19 cellular contexts compared by ENCODE assay signal in genomic region chr10:48740023-48740707, GRCh38.
"Had no signal": no experiment of that assay in that cellular context is flagged by ENCODE, and none has a peak within 500 bp of the region (broad histone marks: within the 10 kb centered on the region; RNA-seq: fewer than 3 reads in every experiment).

No MANE protein-coding gene starts in this region.

- H3K9me3 ChIP-seq: breast epithelium, mucosa of descending colon, neutrophil had no signal

- DNase-seq: activated CD4-positive, alpha-beta T cell treated with anti-CD3 and anti-CD28 coated beads for 1 hour; activated gamma-delta T cell; cerebellar nuclear complex; cortex of kidney; effector CD4-positive, alpha-beta T cell; immature natural killer cell; left ventricle myocardium superior; mesenchymal stem cell; mucosa of descending colon; naive thymus-derived CD4-positive, alpha-beta T cell; retina; stimulated activated CD4-positive, alpha-beta T cell treated with anti-CD3 and anti-CD28 coated beads, Interleukin-2, amount 100 ng/mL, for 24 hours; stimulated activated naive CD8-positive, alpha-beta T cell treated with anti-CD3 and anti-CD28 coated beads, Interleukin-15, amount 100 ng/mL, for 72 hours; T-helper 2 cell; trophoblast cell had no signal

- H3K36me3 Mint-ChIP-seq: activated naive CD4-positive, alpha-beta T cell treated with anti-CD3 and anti-CD28 coated beads, Interleukin-2, amount 50 U/mL, for 24 hours; immature natural killer cell; naive thymus-derived CD4-positive, alpha-beta T cell had no signal

- H3K36me3 ChIP-seq: breast epithelium had no signal

- H3K27ac Mint-ChIP-seq: activated naive CD4-positive, alpha-beta T cell treated with anti-CD3 and anti-CD28 coated beads, Interleukin-2, amount 50 U/mL, for 24 hours; immature natural killer cell; naive thymus-derived CD4-positive, alpha-beta T cell had no signal

- H3K4me3 Mint-ChIP-seq: activated naive CD4-positive, alpha-beta T cell treated with anti-CD3 and anti-CD28 coated beads, Interleukin-2, amount 50 U/mL, for 24 hours; immature natural killer cell; naive thymus-derived CD4-positive, alpha-beta T cell; stimulated activated naive CD8-positive, alpha-beta T cell treated with anti-CD3 and anti-CD28 coated beads, Interleukin-15, amount 100 ng/mL, for 72 hours had no signal

- H3K9me3 Mint-ChIP-seq: activated naive CD4-positive, alpha-beta T cell treated with anti-CD3 and anti-CD28 coated beads, Interleukin-2, amount 50 U/mL, for 24 hours; immature natural killer cell; naive thymus-derived CD4-positive, alpha-beta T cell; stimulated activated naive CD8-positive, alpha-beta T cell treated with anti-CD3 and anti-CD28 coated beads, Interleukin-15, amount 100 ng/mL, for 72 hours had no signal

- H3K4me1 Mint-ChIP-seq: activated naive CD4-positive, alpha-beta T cell treated with anti-CD3 and anti-CD28 coated beads, Interleukin-2, amount 50 U/mL, for 24 hours; immature natural killer cell; naive thymus-derived CD4-positive, alpha-beta T cell; stimulated activated naive CD8-positive, alpha-beta T cell treated with anti-CD3 and anti-CD28 coated beads, Interleukin-15, amount 100 ng/mL, for 72 hours had no signal

- H3K4me1 ChIP-seq: breast epithelium had no signal

- H3K27me3 Mint-ChIP-seq: stimulated activated naive CD8-positive, alpha-beta T cell treated with anti-CD3 and anti-CD28 coated beads, Interleukin-15, amount 100 ng/mL, for 72 hours had no signal

- H3K27me3 ChIP-seq: breast epithelium, neutrophil had no signal

- H3K27ac ChIP-seq: breast epithelium, neutrophil, VCaP had no signal

- H3K4me3 ChIP-seq: breast epithelium, mucosa of descending colon had no signal
